ENCODE assay signal across 19 cellular contexts in genomic region chr16:84874553-84874952, GRCh38.
"Had no signal": no experiment of that assay in that cellular context is flagged by ENCODE, and none has a peak within 500 bp of the region (broad histone marks: within the 10 kb centered on the region; RNA-seq: fewer than 3 reads in every experiment).

No MANE protein-coding gene starts in this region.

- H3K4me3 ChIP-seq: adrenal gland, right lobe of liver, skin epidermis, transverse colon had no signal

- H3K27ac Mint-ChIP-seq: activated naive CD4-positive, alpha-beta T cell treated with anti-CD3 and anti-CD28 coated beads, Interleukin-2, amount 50 U/mL, for 72 hours; dendritic cell treated with granulocyte-macrophage colony-stimulating factor and Interleukin-4, amounts not matched to agents 40 ng/mL and 50 ng/mL, for 4 days; memory B cell; nephron; stimulated activated effector memory CD8-positive, alpha-beta T cell treated with anti-CD3 and anti-CD28 coated beads, Interleukin-12 subunit alpha, Interleukin-12 subunit beta, amount 100 ng/mL, for 72 hours had no signal

- H3K27me3 Mint-ChIP-seq: dendritic cell treated with granulocyte-macrophage colony-stimulating factor and Interleukin-4, amounts not matched to agents 40 ng/mL and 50 ng/mL, for 4 days had no signal

- H3K4me3 Mint-ChIP-seq: dendritic cell treated with granulocyte-macrophage colony-stimulating factor and Interleukin-4, amounts not matched to agents 40 ng/mL and 50 ng/mL, for 4 days; memory B cell; nephron; stimulated activated effector memory CD8-positive, alpha-beta T cell treated with anti-CD3 and anti-CD28 coated beads, Interleukin-12 subunit alpha, Interleukin-12 subunit beta, amount 100 ng/mL, for 72 hours had no signal

- H3K9me3 Mint-ChIP-seq: activated naive CD4-positive, alpha-beta T cell treated with anti-CD3 and anti-CD28 coated beads, Interleukin-2, amount 50 U/mL, for 72 hours; dendritic cell treated with granulocyte-macrophage colony-stimulating factor and Interleukin-4, amounts not matched to agents 40 ng/mL and 50 ng/mL, for 4 days; nephron; stimulated activated effector memory CD8-positive, alpha-beta T cell treated with anti-CD3 and anti-CD28 coated beads, Interleukin-12 subunit alpha, Interleukin-12 subunit beta, amount 100 ng/mL, for 72 hours had no signal

- H3K36me3 ChIP-seq: right lobe of liver, transverse colon had no signal

- DNase-seq: activated CD4-positive, alpha-beta T cell treated with anti-CD3 and anti-CD28 coated beads for 1 hour; activated gamma-delta T cell treated with Interleukin-2 at 50 U/mL for 16 hours; activated T-cell treated with anti-CD3 and anti-CD28 coated beads, Interleukin-2, amount 50 U/mL, for 1 hour; adrenal gland; effector CD4-positive, alpha-beta T cell; erythroblast; foreskin melanocyte; hippocampal formation; nucleus accumbens; stimulated activated CD4-positive, alpha-beta T cell treated with anti-CD3 and anti-CD28 coated beads, Interleukin-2, amount 100 ng/mL, for 24 hours; T-helper 9 cell; transverse colon had no signal

- H3K9me3 ChIP-seq: adrenal gland, right lobe of liver, transverse colon had no signal

- ATAC-seq: activated naive CD4-positive, alpha-beta T cell treated with anti-CD3 and anti-CD28 coated beads, Interleukin-2, amount 50 U/mL, for 72 hours; stimulated activated effector memory CD8-positive, alpha-beta T cell treated with anti-CD3 and anti-CD28 coated beads, Interleukin-12 subunit alpha, Interleukin-12 subunit beta, amount 100 ng/mL, for 72 hours had no signal

- H3K27ac ChIP-seq: right lobe of liver, skin epidermis, transverse colon had no signal

- H3K4me1 ChIP-seq: right lobe of liver, transverse colon had no signal

- H3K27me3 ChIP-seq: adrenal gland, right lobe of liver, transverse colon had no signal

- H3K36me3 Mint-ChIP-seq: activated naive CD4-positive, alpha-beta T cell treated with anti-CD3 and anti-CD28 coated beads, Interleukin-2, amount 50 U/mL, for 72 hours; stimulated activated effector memory CD8-positive, alpha-beta T cell treated with anti-CD3 and anti-CD28 coated beads, Interleukin-12 subunit alpha, Interleukin-12 subunit beta, amount 100 ng/mL, for 72 hours had no signal

- H3K4me1 Mint-ChIP-seq: memory B cell; stimulated activated effector memory CD8-positive, alpha-beta T cell treated with anti-CD3 and anti-CD28 coated beads, Interleukin-12 subunit alpha, Interleukin-12 subunit beta, amount 100 ng/mL, for 72 hours had no signal
